ENCODE assay signal across 1 cellular context in genomic region chr9:135957431-135957830, GRCh38.
TF ChIP-seq lines count a peak whose summit lies in the region.

No MANE protein-coding gene starts in this region.

TF ChIP-seq in WTC11, 78 proteins besides CTCF, POLR2A, EP300 and RAD21 (continued from another document):
- TF ChIP-seq CDX4 (CRISPR knock-in tag; IDR thresholded peaks at IDR 0.05; ENCODE audit: borderline replicate concordance) (no peak), CREB1 (CRISPR knock-in tag; IDR thresholded peaks at IDR 0.05) (no peak), FOXK1 (CRISPR knock-in tag; IDR thresholded peaks at IDR 0.05) (no peak), MYBL2 (CRISPR knock-in tag; IDR thresholded peaks at IDR 0.05) (no peak), ZNF121 (CRISPR knock-in tag; IDR thresholded peaks at IDR 0.05) (no peak), FOXP4 (CRISPR knock-in tag; IDR thresholded peaks at IDR 0.05) (no peak), MXD4 (CRISPR knock-in tag; IDR thresholded peaks at IDR 0.05; ENCODE audit: borderline replicate concordance) (no peak), NR3C1 (CRISPR knock-in tag; conservative IDR thresholded peaks at IDR 0.05; ENCODE audit: low read depth) (no peak), RORB (CRISPR knock-in tag; IDR thresholded peaks at IDR 0.05) (no peak)
TF ChIP-seq in WTC11: peak in this region for 0.
